27 cellular contexts compared by ENCODE assay signal in the genomic region with DNA sequence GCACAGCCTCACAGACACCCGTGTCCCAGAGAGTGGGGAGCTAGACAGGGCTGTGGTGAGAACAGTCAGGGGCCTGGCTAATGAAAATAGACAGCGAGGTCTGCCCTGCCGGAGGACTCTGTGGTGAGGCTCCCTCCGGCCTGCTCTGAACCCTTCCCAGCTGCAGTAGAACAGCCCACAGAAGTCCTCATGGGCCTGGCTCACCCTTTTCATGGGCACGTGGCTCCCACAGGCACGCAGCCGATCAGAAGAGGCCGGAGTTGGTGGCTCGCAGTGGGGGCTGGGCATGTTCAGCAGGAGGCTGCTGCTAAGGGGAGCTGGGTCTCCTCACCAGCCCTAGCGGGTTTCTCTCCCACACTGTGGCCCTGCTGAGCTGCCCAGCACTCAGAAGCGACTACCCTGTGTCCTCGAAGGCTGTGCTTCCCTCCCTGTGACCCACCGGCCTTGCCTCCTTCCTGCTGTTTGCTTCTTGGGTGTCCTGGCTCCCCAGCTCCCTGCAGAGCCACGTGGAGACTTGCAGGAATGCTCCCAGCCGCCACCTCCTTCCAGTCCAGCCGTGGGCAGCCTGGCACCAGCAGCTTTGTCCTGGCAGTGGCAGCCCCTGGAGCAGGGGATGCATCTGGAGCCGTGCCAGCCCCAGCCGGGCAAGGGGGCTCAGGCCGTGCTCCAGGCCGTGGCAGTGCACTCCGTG.
DNase-seq lines count a peak whose midpoint lies in the region; ATAC-seq and TF ChIP-seq lines count a peak whose summit lies in the region.
"Had no signal": no experiment of that assay in that cellular context is flagged by ENCODE, and none has a peak within 500 bp of the region (broad histone marks: within the 10 kb centered on the region; RNA-seq: fewer than 3 reads in every experiment).

No MANE protein-coding gene starts in this region.

- peak; percentile 66 for ATAC-seq in left ventricle myocardium superior
- ATAC-seq in T-cell (replicated peaks in 1 of 4) = no peak
- no peak for ATAC-seq in esophagus mucosa
- ATAC-seq: activated CD4-positive, CD25-positive, alpha-beta regulatory T cell treated with anti-CD3 and anti-CD28 coated beads, Interleukin-2, amount 50 U/mL, for 24 hours; gastroesophageal sphincter; GM12878 had no signal

- TF ChIP-seq CTCF in brain microvascular endothelial cell (IDR thresholded peaks at IDR 0.05; ENCODE audit: low read depth, low read length, missing control alignments) (no peak), sigmoid colon (IDR thresholded peaks at IDR 0.05) (no peak)

- in situ Hi-C loops in brain microvascular endothelial cell (cut with HindIII; ENCODE audit: low pct_ligation_motif_present, low sequenced_read_pairs) = no loop called here

- H3K4me1 ChIP-seq in sigmoid colon = peaks cover 0 to 46% (median 29%) of the 10 kb centered on the region in 4 donors
- H3K4me1 ChIP-seq: parathyroid adenoma had no signal

- no peak for TF ChIP-seq POLR2A in sigmoid colon (IDR thresholded peaks at IDR 0.05)

- DNase-seq in NCI-H82 (lab: John Stamatoyannopoulos, UW) = peak; percentile 62
- no peak for DNase-seq in NCI-H82 treated with DMSO at 0.1 percent for 48 hours (lab: John Stamatoyannopoulos, UW; ENCODE audit: unreplicated experiment)
- peak; percentile 8 for DNase-seq in brain microvascular endothelial cell
- peak; percentile 75 for DNase-seq in left ventricle myocardium superior
- no peak for DNase-seq in sigmoid colon
- DNase-seq in T-cell = no peak
- DNase-seq in DMS53 treated with DMSO at 0.1 percent for 48 hours (lab: John Stamatoyannopoulos, UW; ENCODE audit: unreplicated experiment) = no peak
- DNase-seq: activated CD4-positive, alpha-beta memory T cell treated with anti-CD3 and anti-CD28 coated beads for 36 hours; activated CD8-positive, alpha-beta memory T cell treated with anti-CD3 and anti-CD28 coated beads, Interleukin-2, amount 50 U/mL, for 4 hours; activated naive CD4-positive, alpha-beta T cell treated with anti-CD3 and anti-CD28 coated beads, Interleukin-2, amount 10 ng/mL, durations not matched to agents 7 days and 5 days; CD4-positive, alpha-beta T cell; HFFc6; Kasumi-1; MV-4-11; NCI-H510A; NK-92 treated with Interleukin-12 subunit alpha and Interleukin-12 subunit beta, amount 100 ng/mL, for 24 hours; stimulated activated naive CD4-positive, alpha-beta T cell treated with Interleukin-2 at 50 U/mL for 16 hours; testis had no signal

- CTCF ChIA-PET in T-cell (lab: Charles Lee) = no interaction called here

- no peaks in the 10 kb centered on the region for H3K9me3 ChIP-seq in sigmoid colon
- H3K9me3 ChIP-seq: gastroesophageal sphincter, testis had no signal

- H3K4me3 ChIP-seq in brain microvascular endothelial cell (ENCODE audit: low read depth, low read length) = no peak overlapping the region
- no peak overlapping the region for H3K4me3 ChIP-seq in sigmoid colon
- H3K4me3 ChIP-seq: gastroesophageal sphincter, GM12878, testis had no signal

- no peak overlapping the region for H3K27ac Mint-ChIP-seq in T-cell
- H3K27ac Mint-ChIP-seq: activated CD4-positive, alpha-beta memory T cell treated with anti-CD3 and anti-CD28 coated beads for 36 hours; activated naive CD4-positive, alpha-beta T cell treated with anti-CD3 and anti-CD28 coated beads, Interleukin-2, amount 10 ng/mL, durations not matched to agents 7 days and 5 days; activated T-helper 1 cell treated with anti-CD3 and anti-CD28 coated beads, Interleukin-12 subunit alpha, Interleukin-12 subunit beta, Interleukin-2, Interleukin-4 antibody, amounts not matched to agents 30 ng/mL and 10 ng/mL and 1 ng/mL, durations not matched to agents 14 hours and 24 hours and 36 hours; CD4-positive, alpha-beta T cell; HFFc6; mesothelial cell of epicardium; nephron had no signal

- peaks cover 14% of the 10 kb centered on the region for H3K36me3 Mint-ChIP-seq in T-cell

- H3K27me3 ChIP-seq in brain microvascular endothelial cell (replicated peaks) (no peaks in the 10 kb centered on the region), sigmoid colon (no peaks in the 10 kb centered on the region)
- H3K27me3 ChIP-seq: gastroesophageal sphincter, testis had no signal

- intact Hi-C loops in left ventricle myocardium superior (cut with micrococcal nuclease) = no loop called here
- intact Hi-C loops in sigmoid colon (cut with DNase I) = no loop called here

- H3K4me3 Mint-ChIP-seq in T-cell = no peak overlapping the region
- H3K4me3 Mint-ChIP-seq: activated CD4-positive, alpha-beta memory T cell treated with anti-CD3 and anti-CD28 coated beads for 36 hours; activated naive CD4-positive, alpha-beta T cell treated with anti-CD3 and anti-CD28 coated beads, Interleukin-2, amount 10 ng/mL, durations not matched to agents 7 days and 5 days; activated T-helper 1 cell treated with anti-CD3 and anti-CD28 coated beads, Interleukin-12 subunit alpha, Interleukin-12 subunit beta, Interleukin-2, Interleukin-4 antibody, amounts not matched to agents 30 ng/mL and 10 ng/mL and 1 ng/mL, durations not matched to agents 14 hours and 24 hours and 36 hours; CD4-positive, alpha-beta T cell; HFFc6; mesothelial cell of epicardium; nephron had no signal

- POLR2A ChIA-PET in T-cell (lab: Charles Lee) = no interaction called here

- H3K36me3 ChIP-seq in brain microvascular endothelial cell (replicated peaks) (no peaks in the 10 kb centered on the region), sigmoid colon (peaks cover 6 to 38% (median 12%) of the 10 kb centered on the region in 4 donors)

- H3K27me3 Mint-ChIP-seq in T-cell = no peaks in the 10 kb centered on the region
- H3K27me3 Mint-ChIP-seq: activated CD4-positive, alpha-beta memory T cell treated with anti-CD3 and anti-CD28 coated beads for 36 hours; activated naive CD4-positive, alpha-beta T cell treated with anti-CD3 and anti-CD28 coated beads, Interleukin-2, amount 10 ng/mL, durations not matched to agents 7 days and 5 days; CD4-positive, alpha-beta T cell had no signal

- H3K9me3 Mint-ChIP-seq in T-cell = no peaks in the 10 kb centered on the region
- H3K9me3 Mint-ChIP-seq: activated CD4-positive, alpha-beta memory T cell treated with anti-CD3 and anti-CD28 coated beads for 36 hours; activated naive CD4-positive, alpha-beta T cell treated with anti-CD3 and anti-CD28 coated beads, Interleukin-2, amount 10 ng/mL, durations not matched to agents 7 days and 5 days; activated T-helper 1 cell treated with anti-CD3 and anti-CD28 coated beads, Interleukin-12 subunit alpha, Interleukin-12 subunit beta, Interleukin-2, Interleukin-4 antibody, amounts not matched to agents 30 ng/mL and 10 ng/mL and 1 ng/mL, durations not matched to agents 14 hours and 24 hours and 36 hours; CD4-positive, alpha-beta T cell; HFFc6; mesothelial cell of epicardium; nephron had no signal

- no peaks in the 10 kb centered on the region for H3K4me1 Mint-ChIP-seq in T-cell
- H3K4me1 Mint-ChIP-seq: activated naive CD4-positive, alpha-beta T cell treated with anti-CD3 and anti-CD28 coated beads, Interleukin-2, amount 10 ng/mL, durations not matched to agents 7 days and 5 days had no signal

- TF ChIP-seq EP300 in sigmoid colon (IDR thresholded peaks at IDR 0.05) = no peak

- WGBS in sigmoid colon, 2 donors = 85 to 93% methylated on average over 21 of the region's 21 CpGs

- H3K27ac ChIP-seq in brain microvascular endothelial cell = no peak overlapping the region
- peak overlapping the region in 3 of 4 donors; percentile 18 to 66 (median 53) for H3K27ac ChIP-seq in sigmoid colon
- H3K27ac ChIP-seq: 22Rv1, gastroesophageal sphincter, parathyroid adenoma, testis had no signal

Comparison
In these comparisons a context has a peak if more than half of its experiments do, and no peak if none do; other contexts are left out.
1. DNase-seq: peak in NCI-H82 (single experiment), brain microvascular endothelial cell (single experiment) and left ventricle myocardium superior (single experiment); none in NCI-H82 treated with DMSO at 0.1 percent for 48 hours (single experiment), sigmoid colon (single experiment), T-cell (0 of 34) and DMS53 treated with DMSO at 0.1 percent for 48 hours (single experiment).